16 cellular contexts compared by ENCODE assay signal in genomic region chr4:78032446-78032845, GRCh38. TPM values are rescaled to one million over a fixed set of nuclear protein-coding genes. Genes with fewer than 3 reads are reported as not detected.
A peak's percentile ranks its signal among the peaks of the same experiment; 100 is the strongest.
DNase-seq lines count a peak whose midpoint lies in the region; ATAC-seq, FAIRE-seq and TF ChIP-seq lines count a peak whose summit lies in the region.
"Had no signal": no experiment of that assay in that cellular context is flagged by ENCODE, and none has a peak within 500 bp of the region (broad histone marks: within the 10 kb centered on the region; RNA-seq: fewer than 3 reads in every experiment).

No MANE protein-coding gene starts in this region.

- H3K9ac ChIP-seq in SK-N-SH (no peak overlapping the region), Karpas-422 (ENCODE audit: low read length) (no peak overlapping the region)

- no peak overlapping the region for H2AFZ ChIP-seq in SK-N-SH (ENCODE audit: low read depth)
- no peak overlapping the region for H2AFZ ChIP-seq in OCI-LY7 (ENCODE audit: low read length)
- H2AFZ ChIP-seq in Karpas-422 (ENCODE audit: low read length), result no peak overlapping the region

- H3K4me1 ChIP-seq in SK-N-SH (ENCODE audit: control insufficient read depth in 1 of 2, insufficient read depth in 2 of 2, low read depth in 1 of 2, low read length in 1 of 2) (peaks cover 0 to 7% of the 10 kb centered on the region in 2 experiments; a peak in 2 of 4 replicates), OCI-LY7 (ENCODE audit: insufficient read depth, low read length, poor library complexity, severe bottlenecking) (no peaks in the 10 kb centered on the region), Karpas-422 (ENCODE audit: low read length) (no peaks in the 10 kb centered on the region), heart left ventricle (no peaks in the 10 kb centered on the region)

- H3K4me3 ChIP-seq in SK-N-SH (ENCODE audit: low read depth in 2 of 2, low read length in 1 of 2), result no peak overlapping the region
- no peak overlapping the region for H3K4me3 ChIP-seq in OCI-LY7 (ENCODE audit: low read depth, low read length, poor library complexity, severe bottlenecking)
- no peak overlapping the region for H3K4me3 ChIP-seq in Karpas-422 (ENCODE audit: low read length)
- H3K4me3 ChIP-seq in heart left ventricle, result no peak overlapping the region
- H3K4me3 ChIP-seq: smooth muscle cell had no signal

- TF ChIP-seq CTCF in SK-N-SH (IDR thresholded peaks at IDR 0.05) (no peak), OCI-LY7 (conservative IDR thresholded peaks at IDR 0.05; ENCODE audit: low read length) (peak; percentile 38; the same call in 1 of the 2 replicates), heart left ventricle (IDR thresholded peaks at IDR 0.05) (peak in 1 of 12 donors; percentile 6)

- intact Hi-C loops in OCI-LY7 (cut with micrococcal nuclease; ENCODE audit: unreplicated experiment) (no loop called here), heart left ventricle (cut with DNase I) (no loop called here)

- H3K9me2 ChIP-seq in SK-N-SH, result no peaks in the 10 kb centered on the region
- no peaks in the 10 kb centered on the region for H3K9me2 ChIP-seq in OCI-LY7 (ENCODE audit: insufficient read depth, low read length)
- H3K9me2 ChIP-seq in Karpas-422 (replicated peaks; ENCODE audit: insufficient read depth, low read length), result no peaks in the 10 kb centered on the region

- POLR2A ChIA-PET in SK-N-SH (lab: Yijun Ruan, JAX) (no interaction called here), OCI-LY7 (lab: Charles Lee) (no interaction called here)

- TF ChIP-seq POLR2A in heart left ventricle (IDR thresholded peaks at IDR 0.05), result no peak

- no peak overlapping the region for H3K4me2 ChIP-seq in SK-N-SH
- H3K4me2 ChIP-seq in OCI-LY7 (ENCODE audit: low read length), result no peak overlapping the region
- H3K4me2 ChIP-seq in Karpas-422 (ENCODE audit: low read depth, low read length, poor library complexity, severe bottlenecking), result no peak overlapping the region
- H3K4me2 ChIP-seq: smooth muscle cell had no signal

- peak in 1 of 2 experiments; percentile 80; a peak in 1 of 4 replicates for TF ChIP-seq EP300 in SK-N-SH (IDR thresholded peaks at IDR 0.05; ENCODE audit: borderline replicate concordance in 1 of 2, low read depth in 1 of 2, low read length in 1 of 2)

- H3K27me3 ChIP-seq in SK-N-SH (ENCODE audit: insufficient read depth), result no peaks in the 10 kb centered on the region
- H3K27me3 ChIP-seq in Karpas-422 (ENCODE audit: low read length), result no peaks in the 10 kb centered on the region
- no peaks in the 10 kb centered on the region for H3K27me3 ChIP-seq in heart left ventricle

- ATAC-seq in SK-N-SH treated with all-trans-retinoic acid at 6 μM for 48 hours (no peak; the same call in 2 of the 3 replicates), heart left ventricle (no peak)

- TF ChIP-seq RAD21 in SK-N-SH (IDR thresholded peaks at IDR 0.05; ENCODE audit: low read length), result no peak; the same call in 1 of the 2 replicates

- CTCF ChIA-PET in SK-N-SH (lab: Yijun Ruan, JAX) (interaction anchor here (0.9 to 1.3 kb wide), 4 partner anchors 8 to 38 kb away, joined by 3 to 4 read pairs (median 4); partner anchors contain the start of gene FRAS1), OCI-LY7 (lab: Charles Lee; ENCODE audit: unreplicated experiment) (no interaction called here)

- H3K9me3 ChIP-seq in SK-N-SH (no peaks in the 10 kb centered on the region), OCI-LY7 (ENCODE audit: low read length) (no peaks in the 10 kb centered on the region), Karpas-422 (ENCODE audit: low read length) (no peaks in the 10 kb centered on the region), heart left ventricle (no peaks in the 10 kb centered on the region)

- peak; percentile 34 for DNase-seq in SK-N-SH
- DNase-seq in NCI-H2107 (lab: John Stamatoyannopoulos, UW), result peak; percentile 78
- DNase-seq in OCI-LY7 (ENCODE audit: low spot score), result peak; percentile 10
- DNase-seq in renal cortical epithelial cell (ENCODE audit: low read depth), result peak; percentile 50
- DNase-seq in Karpas-422, result no peak
- DNase-seq in heart left ventricle, result no peak
- DNase-seq in frontal cortex (ENCODE audit: low spot score in 2 of 2), result no peak
- DNase-seq: 8988T; activated CD4-positive, alpha-beta T cell treated with anti-CD3 and anti-CD28 coated beads, Interleukin-2, amount 10 ng/mL, durations not matched to agents 7 days and 5 days; amygdala; CD4-positive, alpha-beta memory T cell; substantia nigra; T-helper 2 cell had no signal

- peak overlapping the region in 1 of 2 experiments; percentile 83; a peak in 2 of 4 replicates for H3K27ac ChIP-seq in SK-N-SH (ENCODE audit: low read depth in 2 of 2, low read length in 1 of 2)
- H3K27ac ChIP-seq in OCI-LY7 (ENCODE audit: low read depth, low read length, poor library complexity, severe bottlenecking), result no peak overlapping the region
- no peak overlapping the region for H3K27ac ChIP-seq in Karpas-422 (ENCODE audit: low read length)
- no peak overlapping the region for H3K27ac ChIP-seq in heart left ventricle

- H3K79me2 ChIP-seq in SK-N-SH (ENCODE audit: insufficient read depth) (no peaks in the 10 kb centered on the region), OCI-LY7 (ENCODE audit: insufficient read depth, low read depth, low read length) (no peaks in the 10 kb centered on the region), Karpas-422 (ENCODE audit: low read length) (no peaks in the 10 kb centered on the region)

- no TSS peak for BruUV-seq in OCI-LY7 (replicated peaks; lab: Mats Ljungman, UMichigan)

- no peak for FAIRE-seq in frontal cortex (lab: Jason Lieb, UNC)

- H3K36me3 ChIP-seq in SK-N-SH (replicated peaks in 1 of 2; ENCODE audit: control insufficient read depth in 1 of 2, insufficient read depth in 2 of 2, low read length in 1 of 2), result no peaks in the 10 kb centered on the region
- H3K36me3 ChIP-seq in OCI-LY7 (ENCODE audit: insufficient read depth, low read length), result no peaks in the 10 kb centered on the region
- no peaks in the 10 kb centered on the region for H3K36me3 ChIP-seq in Karpas-422 (ENCODE audit: insufficient read depth, low read length)
- H3K36me3 ChIP-seq in heart left ventricle, result no peaks in the 10 kb centered on the region

- no peaks in the 10 kb centered on the region for H3F3A ChIP-seq in SK-N-SH (replicated peaks; ENCODE audit: insufficient read depth)

- H4K20me1 ChIP-seq in SK-N-SH (ENCODE audit: insufficient read depth) (no peaks in the 10 kb centered on the region), OCI-LY7 (ENCODE audit: insufficient read depth, low read length) (no peaks in the 10 kb centered on the region), Karpas-422 (ENCODE audit: insufficient read depth, low read depth, low read length) (no peaks in the 10 kb centered on the region)

TF ChIP-seq in SK-N-SH, 30 proteins besides CTCF, POLR2A, EP300 and RAD21 (continues in another document):
- TF ChIP-seq IRF3 (IDR thresholded peaks at IDR 0.05; ENCODE audit: low read depth, low read length), result no peak
- no peak for TF ChIP-seq TAF1 (IDR thresholded peaks at IDR 0.05; ENCODE audit: borderline replicate concordance, low read depth, low read length)

TF ChIP-seq in SK-N-SH treated with all-trans-retinoic acid at 6 μM for 48 hours, 23 proteins besides CTCF, POLR2A, EP300 and RAD21 (continues in another document):
- TF ChIP-seq ZNF70 (CRISPR knock-in tag; IDR thresholded peaks at IDR 0.05), result no peak
- TF ChIP-seq PATZ1 (CRISPR knock-in tag; IDR thresholded peaks at IDR 0.05; ENCODE audit: borderline replicate concordance), result no peak
- TF ChIP-seq ZFP3 (CRISPR knock-in tag; IDR thresholded peaks at IDR 0.05), result no peak
- no peak for TF ChIP-seq ZFP30 (CRISPR knock-in tag; IDR thresholded peaks at IDR 0.05)
- TF ChIP-seq GLIS3 (CRISPR knock-in tag; IDR thresholded peaks at IDR 0.05), result no peak
- TF ChIP-seq ISL1 (CRISPR knock-in tag; IDR thresholded peaks at IDR 0.05), result no peak
- no peak for TF ChIP-seq TCF4 (CRISPR knock-in tag; IDR thresholded peaks at IDR 0.05; ENCODE audit: borderline replicate concordance)
- TF ChIP-seq OSR1 (CRISPR knock-in tag; IDR thresholded peaks at IDR 0.05), result no peak

RNA-seq across cellular contexts. Expression of gene FRAS1, which starts 24.7 kb away (rescaled TPM):
- polyA plus RNA-seq in SK-N-SH (2012; rRNA removed), result 8.3 and 11.0 TPM in 2 replicates
- polyA plus RNA-seq in SK-N-SH (2012; cell fraction: cytosol; rRNA removed), result 7.6 and 8.4 TPM in 2 replicates
- polyA plus RNA-seq in SK-N-SH (2012; cell fraction: nucleus; rRNA removed), result 11.4 and 18.1 TPM in 2 replicates
- total RNA-seq in OCI-LY7 (2014; rRNA removed; shearing (Covaris generic)), result 0.19 and 0.31 TPM in 2 replicates
- 0.30 and 0.33 TPM in 2 replicates for total RNA-seq in OCI-LY7 (2022)
- total RNA-seq in renal cortical epithelial cell, result 4.2 and 30.3 TPM in 2 replicates
- total RNA-seq in Karpas-422 (2014; rRNA removed; shearing (Covaris generic); ENCODE audit: low replicate concordance), result not detected in 2 replicates
- 10 to 100 TPM in 1 of 9 donors, 1 to 10 TPM in 7, under 1 TPM in 1; 0.84 to 13.4 (median 4.8) TPM for total RNA-seq in heart left ventricle
- 1 to 10 TPM in 1 of 2 donors, under 1 TPM in 1; 0.57 to 1.4 TPM for polyA plus RNA-seq in heart left ventricle
- total RNA-seq in frontal cortex, result 13.0 TPM
- total RNA-seq: activated CD4-positive, alpha-beta T cell treated with anti-CD3 and anti-CD28 coated beads, Interleukin-2, amount 10 ng/mL, durations not matched to agents 7 days and 5 days; activated T-helper 1 cell treated with anti-CD3 and anti-CD28 coated beads, Interleukin-12 subunit alpha, Interleukin-12 subunit beta, Interleukin-2, Interleukin-4 antibody, amounts not matched to agents 30 ng/mL and 10 ng/mL and 1 ng/mL, durations not matched to agents 14 hours and 24 hours and 36 hours; CD4-positive, alpha-beta memory T cell had no signal
- polyA plus RNA-seq: CD4-positive, alpha-beta memory T cell had no signal

Comparison
In these comparisons a context has a peak if more than half of its experiments do, and no peak if none do; other contexts are left out.
1. DNase-seq: peak in SK-N-SH (single experiment), NCI-H2107 (single experiment), OCI-LY7 (single experiment) and renal cortical epithelial cell (single experiment); none in Karpas-422 (single experiment), heart left ventricle (0 of 5) and frontal cortex (0 of 2).